Comparison of ENCODE assay signal across 10 cellular contexts in the genomic region with DNA sequence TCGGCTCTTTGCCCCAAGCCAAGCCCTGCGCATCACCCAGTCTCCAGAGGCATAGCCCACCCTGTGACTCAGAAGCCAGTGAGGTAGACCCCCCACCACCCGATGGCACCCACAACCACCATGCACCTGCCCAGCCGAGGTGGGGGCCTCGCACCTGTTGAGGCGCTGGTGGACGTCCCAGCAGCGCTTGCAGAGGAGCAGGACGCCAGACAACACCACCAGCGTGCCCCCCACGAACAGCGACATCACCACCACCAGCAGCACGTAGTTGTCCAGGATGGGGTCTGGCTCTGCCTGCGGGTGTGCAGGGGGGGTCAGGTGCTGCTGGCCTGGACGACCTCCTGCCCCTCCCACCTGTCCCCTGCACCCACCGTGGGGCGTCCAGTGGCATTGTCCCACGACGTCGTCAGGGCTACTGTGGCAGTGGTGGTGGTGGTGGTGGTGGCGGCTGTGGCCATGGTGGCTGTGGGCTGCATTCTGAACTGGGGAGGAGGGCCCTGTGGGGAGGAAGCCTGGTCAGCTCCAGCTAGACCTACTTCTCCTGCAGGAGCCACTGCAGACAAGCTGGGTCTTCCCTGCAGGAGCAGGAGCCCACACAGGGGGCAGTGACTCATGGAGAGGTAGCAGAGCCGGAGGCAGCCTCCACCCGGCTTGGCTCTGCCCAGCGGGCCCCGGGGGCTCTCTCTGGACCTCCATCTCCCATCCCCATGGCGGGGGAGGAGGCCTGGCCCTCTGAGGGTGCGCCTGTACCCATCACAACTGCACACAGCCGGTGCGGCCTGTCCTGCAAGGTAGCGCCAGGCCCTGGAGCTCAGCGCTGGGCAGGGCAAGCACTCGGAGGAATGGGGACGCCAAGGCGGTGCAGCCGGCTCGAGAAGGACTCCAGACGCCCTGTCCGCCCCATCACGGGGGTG. TPM values are rescaled to one million over a fixed set of nuclear protein-coding genes. Genes with fewer than 3 reads are reported as not detected.
DNase-seq lines count a peak whose midpoint lies in the region; ATAC-seq and TF ChIP-seq lines count a peak whose summit lies in the region.
"Had no signal": no experiment of that assay in that cellular context is flagged by ENCODE, and none has a peak within 500 bp of the region (broad histone marks: within the 10 kb centered on the region; RNA-seq: fewer than 3 reads in every experiment).

No MANE protein-coding gene starts in this region.

- H3K9me3 Mint-ChIP-seq in endodermal cell: no peaks in the 10 kb centered on the region
- H3K9me3 Mint-ChIP-seq: activated T-cell treated with anti-CD3 and anti-CD28 coated beads, Interleukin-2, amount 50 U/mL, for 24 hours had no signal

- H3K4me1 ChIP-seq in RWPE2 (ENCODE audit: insufficient read depth, poor library complexity, severe bottlenecking) (peaks cover 9% of the 10 kb centered on the region), endodermal cell (ENCODE audit: control insufficient read depth, insufficient read depth, low read length) (no peaks in the 10 kb centered on the region), neuron (ENCODE audit: insufficient read depth, low read length) (peaks cover 28% of the 10 kb centered on the region), left ventricle myocardium inferior (peaks cover 53% of the 10 kb centered on the region)

- no peaks in the 10 kb centered on the region for H3K27me3 Mint-ChIP-seq in endodermal cell (ENCODE audit: insufficient read depth)

- DNase-seq in ELR (ENCODE audit: low read depth) (peak; percentile 76), RWPE2 (ENCODE audit: low spot score) (no peak), endodermal cell (no peak), superior temporal gyrus (ENCODE audit: extremely low spot score) (no peak), left ventricle myocardium inferior (no peak), AG08395 (ENCODE audit: low spot score) (no peak)
- DNase-seq: activated T-cell treated with anti-CD3 and anti-CD28 coated beads, Interleukin-2, amount 50 U/mL, for 24 hours had no signal

- intact Hi-C loops in left ventricle myocardium inferior (cut with micrococcal nuclease): no loop called here

- WGBS in endodermal cell (ENCODE audit: insufficient coverage in 1 of 2, insufficient read length in 1 of 2), 2 experiments: 90 to 96% methylated on average over 11 to 36 of the region's 39 CpGs

- peak overlapping the region; percentile 60 for H3K4me3 Mint-ChIP-seq in endodermal cell

- ATAC-seq in RWPE2 (ENCODE audit: low read depth) (0 out of 3 replicates have a peak, but pooled peaks have one; percentile 22), GM18519 (IDR thresholded peaks at IDR 0.05; ENCODE audit: low FRiP score, unreplicated experiment) (no peak)

- no peak for TF ChIP-seq CTCF in RWPE2 (IDR thresholded peaks at IDR 0.05; ENCODE audit: poor library complexity, severe bottlenecking)
- TF ChIP-seq CTCF in endodermal cell (conservative IDR thresholded peaks at IDR 0.05): no peak
- no peak for TF ChIP-seq CTCF in left ventricle myocardium inferior (IDR thresholded peaks at IDR 0.05; ENCODE audit: borderline replicate concordance)

- peaks cover 14% of the 10 kb centered on the region for H3K36me3 Mint-ChIP-seq in endodermal cell (ENCODE audit: low read depth)

- peaks cover 6% of the 10 kb centered on the region for H3K4me1 Mint-ChIP-seq in endodermal cell

- H3K27me3 ChIP-seq in RWPE2 (ENCODE audit: insufficient read depth, poor library complexity, severe bottlenecking) (no peaks in the 10 kb centered on the region), endodermal cell (ENCODE audit: control insufficient read depth, insufficient read depth, low read length, poor library complexity, severe bottlenecking) (no peaks in the 10 kb centered on the region), neuron (ENCODE audit: insufficient read depth, low read length) (no peaks in the 10 kb centered on the region), left ventricle myocardium inferior (ENCODE audit: low read depth) (peaks cover 6% of the 10 kb centered on the region)

- no peak overlapping the region for H3K9ac ChIP-seq in endodermal cell (ENCODE audit: extremely low read depth, low read length, poor library complexity, severe bottlenecking)

- H3K36me3 ChIP-seq in RWPE2 (ENCODE audit: low read depth) (peaks cover 16% of the 10 kb centered on the region), endodermal cell (ENCODE audit: control insufficient read depth, insufficient read depth, low read length) (peaks cover 10% of the 10 kb centered on the region), neuron (ENCODE audit: insufficient read depth, low read length) (peaks cover 39% of the 10 kb centered on the region), left ventricle myocardium inferior (no peaks in the 10 kb centered on the region)

- H3K9me3 ChIP-seq in RWPE2 (ENCODE audit: severe bottlenecking) (no peaks in the 10 kb centered on the region), endodermal cell (ENCODE audit: control insufficient read depth, low read length) (no peaks in the 10 kb centered on the region), neuron (ENCODE audit: low read length) (no peaks in the 10 kb centered on the region), left ventricle myocardium inferior (replicated peaks) (no peaks in the 10 kb centered on the region)

- no peak overlapping the region for H2AFZ ChIP-seq in neuron (ENCODE audit: low read depth, low read length)

- H3K27ac ChIP-seq in RWPE2 (ENCODE audit: poor library complexity, severe bottlenecking) (peak overlapping the region; percentile 97), endodermal cell (ENCODE audit: low read depth, low read length) (peak overlapping the region; percentile 85), left ventricle myocardium inferior (replicated peaks) (no peak overlapping the region)
- H3K27ac ChIP-seq: HL-60 had no signal

- H3K4me3 ChIP-seq in RWPE2 (ENCODE audit: severe bottlenecking): peak overlapping the region; percentile 88
- peak overlapping the region; percentile 67 for H3K4me3 ChIP-seq in endodermal cell (ENCODE audit: low read length)
- H3K4me3 ChIP-seq in neuron (ENCODE audit: low read length): peak overlapping the region; percentile 72
- no peak overlapping the region for H3K4me3 ChIP-seq in left ventricle myocardium inferior

- H3K27ac Mint-ChIP-seq in endodermal cell: no peak overlapping the region
- H3K27ac Mint-ChIP-seq: activated T-cell treated with anti-CD3 and anti-CD28 coated beads, Interleukin-2, amount 50 U/mL, for 24 hours had no signal

RNA-seq across cellular contexts. Expression of gene CBARP, which starts 1.9 kb away (rescaled TPM):
- total RNA-seq in endodermal cell (10 to 100 TPM; 21.5 to 28.5 TPM), left ventricle myocardium inferior (0.96 TPM)
- polyA plus RNA-seq in endodermal cell (2013, experiment 1 of 2): 26.4 TPM
- polyA plus RNA-seq in endodermal cell (2013, experiment 2 of 2): 19.3 TPM

RNA-seq across cellular contexts. Expression of gene ATP5F1D, which starts 5.7 kb away (rescaled TPM):
- total RNA-seq in endodermal cell: 100 to 1,000 TPM; 144 to 159 TPM
- 108 TPM for polyA plus RNA-seq in endodermal cell (2013, experiment 1 of 2)
- 96.0 TPM for polyA plus RNA-seq in endodermal cell (2013, experiment 2 of 2)
- 501 TPM for total RNA-seq in left ventricle myocardium inferior

RNA-seq across cellular contexts. Expression of gene MIDN, which starts 12.5 kb away (rescaled TPM):
- 100 to 1,000 TPM; 183 to 185 TPM for total RNA-seq in endodermal cell
- polyA plus RNA-seq in endodermal cell (2013, experiment 1 of 2): 126 TPM
- polyA plus RNA-seq in endodermal cell (2013, experiment 2 of 2): 115 TPM
- total RNA-seq in left ventricle myocardium inferior: 60.5 TPM

RNA-seq across cellular contexts. Expression of gene STK11, which starts 30.3 kb away (rescaled TPM):
- total RNA-seq in endodermal cell: 10 to 100 TPM; 78.8 to 81.4 TPM
- polyA plus RNA-seq in endodermal cell (2013, experiment 1 of 2): 44.7 TPM
- 46.8 TPM for polyA plus RNA-seq in endodermal cell (2013, experiment 2 of 2)
- total RNA-seq in left ventricle myocardium inferior: 50.1 TPM

RNA-seq across cellular contexts. Expression of gene CIRBP, which starts 33.2 kb away (rescaled TPM):
- 100 to 1,000 TPM; 282 to 301 TPM for total RNA-seq in endodermal cell
- 403 TPM for polyA plus RNA-seq in endodermal cell (2013, experiment 1 of 2)
- 310 TPM for polyA plus RNA-seq in endodermal cell (2013, experiment 2 of 2)
- total RNA-seq in left ventricle myocardium inferior: 229 TPM

Comparison
In these comparisons a context has a peak if more than half of its experiments do, and no peak if none do; other contexts are left out.
1. RNA of gene CBARP, which starts 1.9 kb away (total RNA-seq): 21.5 to 28.5 TPM in endodermal cell; 0.96 TPM in left ventricle myocardium inferior (single experiment); every median in the first group is over 10 times any median in the second.